ENCODE assay signal across 14 cellular contexts in the genomic region with DNA sequence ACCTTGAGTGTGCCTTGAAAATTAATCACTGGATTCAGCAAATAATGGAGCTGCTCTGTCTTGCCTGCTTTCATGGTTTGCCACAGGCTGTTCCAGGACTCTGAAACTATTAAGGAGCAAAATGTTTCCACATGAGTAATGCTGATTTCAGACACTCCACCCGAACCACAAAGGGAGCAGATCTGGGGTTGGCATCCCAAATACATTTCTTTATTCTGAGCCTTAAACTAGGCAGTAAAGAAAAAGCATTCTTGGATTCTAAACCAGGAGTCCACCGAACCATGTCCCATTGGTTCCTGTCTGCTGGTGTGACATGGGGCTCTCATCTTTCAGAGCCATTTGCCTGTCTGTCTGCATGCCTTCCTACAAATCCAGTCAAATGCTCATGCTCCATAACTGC. TPM values are rescaled to one million over a fixed set of nuclear protein-coding genes. Genes with fewer than 3 reads are reported as not detected.
DNase-seq lines count a peak whose midpoint lies in the region; ATAC-seq and TF ChIP-seq lines count a peak whose summit lies in the region.
"Had no signal": no experiment of that assay in that cellular context is flagged by ENCODE, and none has a peak within 500 bp of the region (broad histone marks: within the 10 kb centered on the region; RNA-seq: fewer than 3 reads in every experiment).

No MANE protein-coding gene starts in this region.

- no peak overlapping the region for H3K4me3 Mint-ChIP-seq in nephron
- H3K4me3 Mint-ChIP-seq: type B pancreatic cell had no signal

- H3K4me1 ChIP-seq in PC-3 (ENCODE audit: insufficient read depth, low read length) (peaks cover 28% of the 10 kb centered on the region), esophagus (ENCODE audit: control insufficient read depth in 2 of 2, insufficient read depth in 2 of 2, low read length in 1 of 2) (peaks cover 4% of the 10 kb centered on the region in 2 donors)

- CTCF ChIA-PET in PC-3 (lab: Charles Lee), result interaction anchor here (0.7 kb wide), 1 partner anchor 83 kb away, joined by 3 read pairs; no protein-coding TSS in a partner anchor

- H3K79me2 ChIP-seq in PC-3 (ENCODE audit: low read length), result no peaks in the 10 kb centered on the region

- TF ChIP-seq CTCF in AG10803 (conservative IDR thresholded peaks at IDR 0.05; ENCODE audit: low read length) (no peak), PC-3 (conservative IDR thresholded peaks at IDR 0.05; ENCODE audit: low read depth, low read length) (no peak), nephron (IDR thresholded peaks at IDR 0.05; ENCODE audit: unreplicated experiment in 3 of 3) (no peak)

- peak overlapping the region; percentile 11; the same call in 1 of the 2 replicates for H3K9ac ChIP-seq in PC-3 (ENCODE audit: low read length)

- intact Hi-C loops in PC-3 (cut with micrococcal nuclease), result loop anchor here (1.0 to 2.0 kb wide), 3 partner anchors 44 to 613 kb away; a partner anchor contains a TSS

- ATAC-seq in PC-3, result peak; percentile 97
- ATAC-seq: activated CD4-positive, CD25-positive, alpha-beta regulatory T cell treated with anti-CD3 and anti-CD28 coated beads, Interleukin-2, amount 50 U/mL, for 24 hours had no signal

- H3K36me3 Mint-ChIP-seq in nephron (ENCODE audit: low read depth), result peaks cover 34% of the 10 kb centered on the region

- peak overlapping the region; percentile 35 to 45 (median 42) for H3K27ac Mint-ChIP-seq in nephron
- H3K27ac Mint-ChIP-seq: activated T-helper 2 cell treated with anti-CD3 and anti-CD28 coated beads, Interferon-gamma antibody, Interleukin-2, Interleukin-4, amounts not matched to agents 10 μg/mL and 5 μg/mL and 100 μg/mL, durations not matched to agents 14 hours and 24 hours and 36 hours; type B pancreatic cell had no signal

- H3K9me2 ChIP-seq in PC-3 (replicated peaks; ENCODE audit: low read length), result no peaks in the 10 kb centered on the region

- POLR2A ChIA-PET in PC-3 (lab: Charles Lee; ENCODE audit: unreplicated experiment), result interaction anchor here (0.5 to 0.7 kb wide), 3 partner anchors 45 to 52 kb away, joined by 3 to 24 read pairs (median 7); no protein-coding TSS in a partner anchor

- H4K20me1 ChIP-seq in PC-3 (ENCODE audit: low read length), result no peaks in the 10 kb centered on the region

- no peaks in the 10 kb centered on the region for H3K9me3 Mint-ChIP-seq in nephron
- H3K9me3 Mint-ChIP-seq: activated T-helper 2 cell treated with anti-CD3 and anti-CD28 coated beads, Interferon-gamma antibody, Interleukin-2, Interleukin-4, amounts not matched to agents 10 μg/mL and 5 μg/mL and 100 μg/mL, durations not matched to agents 14 hours and 24 hours and 36 hours; type B pancreatic cell had no signal

- H3K27me3 Mint-ChIP-seq in nephron (ENCODE audit: low read depth), result no peaks in the 10 kb centered on the region
- H3K27me3 Mint-ChIP-seq: type B pancreatic cell had no signal

- peak overlapping the region; percentile 67 for H3K4me2 ChIP-seq in PC-3 (ENCODE audit: low read length)

- H3K27ac ChIP-seq in PC-3 (ENCODE audit: low read length), result peak overlapping the region; percentile 85
- peak overlapping the region; percentile 37 to 38 for H3K27ac ChIP-seq in esophagus (ENCODE audit: low read depth in 2 of 2, low read length in 1 of 2)

- DNase-seq in AG10803 (ENCODE audit: low read depth) (peak; percentile 93), PC-3 (peak; percentile 89), C1 segment of cervical spinal cord (lab: John Stamatoyannopoulos, UW) (no peak), NCI-H1417 treated with DMSO at 0.1 percent for 48 hours (lab: John Stamatoyannopoulos, UW) (no peak), AML-193 (lab: John Stamatoyannopoulos, UW) (no peak)
- no peak for DNase-seq in stimulated activated CD4-positive, alpha-beta T cell treated with anti-CD3 and anti-CD28 coated beads, Interleukin-12 subunit alpha, Interleukin-12 subunit beta, amount 100 ng/mL, for 4 hours
- DNase-seq: islet precursor cell, NCI-H2107, occipital lobe had no signal

- no peaks in the 10 kb centered on the region for H3K36me3 ChIP-seq in PC-3 (ENCODE audit: low read depth, low read length)
- H3K36me3 ChIP-seq in esophagus (ENCODE audit: control insufficient read depth in 2 of 2, insufficient read depth in 2 of 2, low read length in 1 of 2), result no peaks in the 10 kb centered on the region

- H3K4me3 ChIP-seq in AG10803 (ENCODE audit: low read length), result no peak overlapping the region
- peak overlapping the region; percentile 20; the same call in 1 of the 2 replicates for H3K4me3 ChIP-seq in PC-3 (ENCODE audit: low read length)
- no peak overlapping the region for H3K4me3 ChIP-seq in esophagus (ENCODE audit: low read depth in 1 of 2, low read length in 2 of 2)

- WGBS in esophagus, 2 donors, result 31 to 58% methylated on average over 2 of the region's 2 CpGs

- peak overlapping the region; percentile 33; the same call in 1 of the 2 replicates for H2AFZ ChIP-seq in PC-3 (ENCODE audit: low read length)

- BruUV-seq in PC-3 (replicated peaks; lab: Mats Ljungman, UMichigan), result no TSS peak

- peaks cover 33% of the 10 kb centered on the region for H3K4me1 Mint-ChIP-seq in nephron

- H3F3A ChIP-seq in PC-3 (ENCODE audit: low read length, unreplicated experiment), result peaks cover 13% of the 10 kb centered on the region

- H3K27me3 ChIP-seq in PC-3 (ENCODE audit: low read length) (no peaks in the 10 kb centered on the region), esophagus (ENCODE audit: control insufficient read depth in 1 of 2, insufficient read depth in 2 of 2, low read length in 2 of 2) (no peaks in the 10 kb centered on the region)

- H3K9me3 ChIP-seq in PC-3 (ENCODE audit: low read length), result no peaks in the 10 kb centered on the region
- H3K9me3 ChIP-seq in esophagus (ENCODE audit: control insufficient read depth in 2 of 2, insufficient read depth in 1 of 2, low read depth in 1 of 2, low read length in 1 of 2), result no peaks in the 10 kb centered on the region

RNA-seq across cellular contexts. Expression of a gene that starts 10.1 kb away (rescaled TPM):
- total RNA-seq in PC-3 (2014; rRNA removed), result 0.92 and 1.1 TPM in 2 replicates
- 1 to 10 TPM; 1.2 to 5.0 TPM for polyA plus RNA-seq in esophagus

RNA-seq across cellular contexts. Expression of a gene that starts 45.3 kb away (rescaled TPM):
- 12.3 and 12.7 TPM in 2 replicates for total RNA-seq in PC-3 (2014; rRNA removed)
- polyA plus RNA-seq in esophagus, result 10 to 100 TPM; 14.4 to 19.9 TPM

Comparison
In these comparisons a context has a peak if more than half of its experiments do, and no peak if none do; other contexts are left out.
1. DNase-seq: peak in AG10803 (single experiment) and PC-3 (single experiment); none in C1 segment of cervical spinal cord (0 of 14), NCI-H1417 treated with DMSO at 0.1 percent for 48 hours (single experiment), stimulated activated CD4-positive, alpha-beta T cell treated with anti-CD3 and anti-CD28 coated beads, Interleukin-12 subunit alpha, Interleukin-12 subunit beta, amount 100 ng/mL, for 4 hours (single experiment) and AML-193 (0 of 2).